In the genomic region with DNA sequence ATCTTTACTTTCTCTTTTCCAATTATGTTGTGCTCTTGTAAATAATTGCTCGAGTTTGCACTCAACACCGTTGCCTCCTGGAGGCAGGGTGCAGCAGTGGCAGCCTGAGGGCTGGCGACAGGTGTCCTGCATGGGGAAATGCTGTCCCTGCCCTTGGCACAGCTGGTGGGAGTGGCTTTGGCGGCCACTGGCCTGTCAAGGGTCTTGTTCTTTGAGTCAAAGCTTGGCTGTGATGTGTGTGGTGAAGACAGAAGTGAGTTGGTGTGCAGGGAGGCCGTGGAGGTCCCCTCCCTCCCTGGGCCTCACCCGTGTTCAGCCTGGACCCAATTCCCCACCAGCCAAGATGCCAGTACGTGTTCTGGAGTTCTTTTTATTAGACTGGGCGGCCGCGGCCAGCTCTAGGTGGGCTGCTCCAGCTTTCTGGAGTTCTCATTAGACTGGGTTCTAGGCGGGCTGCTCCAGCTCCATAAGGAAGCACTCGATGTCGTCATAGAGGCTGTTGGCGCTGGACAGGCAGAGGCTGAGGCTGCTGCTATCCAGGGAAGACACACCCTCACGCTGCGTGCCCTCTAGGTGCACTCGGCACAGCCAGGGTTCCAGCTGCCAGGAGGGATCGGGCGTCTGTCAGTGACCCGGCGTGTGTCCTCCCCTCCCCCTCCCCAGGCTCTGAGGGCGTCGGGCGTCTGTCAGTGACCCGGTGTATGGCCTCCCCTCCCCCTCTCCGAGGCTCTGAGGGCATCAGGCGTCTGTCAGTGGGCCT, we compare ENCODE assay signal across 8 cellular contexts. TPM values are rescaled to one million over a fixed set of nuclear protein-coding genes. Genes with fewer than 3 reads are reported as not detected.
DNase-seq lines count a peak whose midpoint lies in the region; ATAC-seq and TF ChIP-seq lines count a peak whose summit lies in the region.

No MANE protein-coding gene starts in this region.

- H3K27me3 ChIP-seq in gastrocnemius medialis = no peaks in the 10 kb centered on the region

- in situ Hi-C loops in gastrocnemius medialis (cut with MboI; ENCODE audit: low sequenced_read_pairs in 4 of 4) = no loop called here

- peak in 1 of 2 donors; percentile 33 for TF ChIP-seq POLR2A in gastrocnemius medialis (IDR thresholded peaks at IDR 0.05)

- TF ChIP-seq CTCF in epithelial cell of proximal tubule (conservative IDR thresholded peaks at IDR 0.05; ENCODE audit: low read depth, low read length) = peak; percentile 39
- peak; percentile 4 to 61 (median 60) for TF ChIP-seq CTCF in gastrocnemius medialis (IDR thresholded peaks at IDR 0.05 in 4 of 5, conservative IDR thresholded peaks at IDR 0.05 in 1 of 5)

- H3K27ac ChIP-seq in gastrocnemius medialis = peak overlapping the region; percentile 87 to 94 (median 92)

- intact Hi-C loops in gastrocnemius medialis (cut with DNase I; ENCODE audit: low total_unique reads) = loop anchor here (1.0 kb wide), 2 partner anchors 16 to 35 kb away; no protein-coding TSS in a partner anchor

- H3K4me3 ChIP-seq in epithelial cell of proximal tubule (ENCODE audit: low read depth, low read length) (no peak overlapping the region), gastrocnemius medialis (no peak overlapping the region)

- H3K9me3 ChIP-seq in gastrocnemius medialis = no peaks in the 10 kb centered on the region

- H3K36me3 ChIP-seq in gastrocnemius medialis = peaks cover 0 to 55% of the 10 kb centered on the region in 2 donors

- peak; percentile 49 to 71 for ATAC-seq in gastrocnemius medialis

- H3K4me1 ChIP-seq in gastrocnemius medialis = peaks cover 40 to 43% of the 10 kb centered on the region in 2 donors

- DNase-seq in NCI-H526 (lab: John Stamatoyannopoulos, UW) = peak; percentile 40 to 44
- DNase-seq in NCI-H526 treated with DMSO at 0.1 percent for 48 hours (lab: John Stamatoyannopoulos, UW) = no peak
- peak; percentile 47 for DNase-seq in NCI-H510A treated with DMSO at 0.1 percent for 48 hours (lab: John Stamatoyannopoulos, UW)
- no peak for DNase-seq in epithelial cell of proximal tubule (ENCODE audit: low read depth)
- peak; percentile 79 to 93 for DNase-seq in gastrocnemius medialis
- no peak for DNase-seq in HPDE6-E6E7 (ENCODE audit: extremely low spot score)
- no peak for DNase-seq in amniotic stem cell (lab: John Stamatoyannopoulos, UW)
- DNase-seq in NK-92 treated with Interleukin-12 subunit alpha and Interleukin-12 subunit beta, amount 100 ng/mL, for 24 hours (lab: John Stamatoyannopoulos, UW) = no peak

RNA-seq across cellular contexts. Expression of gene IRF7, which starts 3.4 kb away (rescaled TPM):
- total RNA-seq in epithelial cell of proximal tubule = 25.6 and 40.8 TPM in 2 replicates
- total RNA-seq in gastrocnemius medialis = 10 to 100 TPM; 15.5 to 37.1 (median 26.3) TPM

RNA-seq across cellular contexts. Expression of gene CDHR5, which starts 12.4 kb away (rescaled TPM):
- total RNA-seq in epithelial cell of proximal tubule (not detected in 2 replicates), gastrocnemius medialis (1 to 10 TPM in 1 of 4 donors, under 1 TPM in 1, not detected in 2; 0.95 to 1.8 TPM)

RNA-seq across cellular contexts. Expression of gene SCT, which starts 14.6 kb away (rescaled TPM):
- total RNA-seq in epithelial cell of proximal tubule (not detected in 2 replicates), gastrocnemius medialis (not detected)

RNA-seq across cellular contexts. Expression of gene DRD4, which starts 24.7 kb away (rescaled TPM):
- not detected in 2 replicates for total RNA-seq in epithelial cell of proximal tubule
- total RNA-seq in gastrocnemius medialis = not detected

RNA-seq across cellular contexts. Expression of gene PHRF1, which starts 36.1 kb away (rescaled TPM):
- total RNA-seq in epithelial cell of proximal tubule (24.2 and 33.5 TPM in 2 replicates), gastrocnemius medialis (10 to 100 TPM in 3 of 4 donors, 1 to 10 TPM in 1; 9.2 to 22.6 (median 20.8) TPM)

Comparison
In these comparisons a context has a peak if more than half of its experiments do, and no peak if none do; other contexts are left out.
1. DNase-seq: peak in NCI-H526 (2 of 2), NCI-H510A treated with DMSO at 0.1 percent for 48 hours (single experiment) and gastrocnemius medialis (2 of 2); none in NCI-H526 treated with DMSO at 0.1 percent for 48 hours (single experiment), epithelial cell of proximal tubule (single experiment), HPDE6-E6E7 (single experiment), amniotic stem cell (single experiment) and NK-92 treated with Interleukin-12 subunit alpha and Interleukin-12 subunit beta, amount 100 ng/mL, for 24 hours (single experiment).